ENCODE assay signal across 8 cellular contexts in genomic region chr17:80475949-80476876, GRCh38. TPM values are rescaled to one million over a fixed set of nuclear protein-coding genes. Genes with fewer than 3 reads are reported as not detected.
DNase-seq lines count a peak whose midpoint lies in the region; ATAC-seq and TF ChIP-seq lines count a peak whose summit lies in the region.

NPTX1 (minus strand) TSS chr17:80476607; CDS start chr17:80476446, 161 bp downstream.

- no peak for TF ChIP-seq POLR2A in heart left ventricle (IDR thresholded peaks at IDR 0.05)

- H3K27me3 ChIP-seq in heart left ventricle = peaks cover 64 to 99% (median 85%) of the 10 kb centered on the region in 9 donors
- H3K27me3 ChIP-seq in rectal smooth muscle tissue (ENCODE audit: control insufficient read depth, insufficient read depth, low read length) = peaks cover 35% of the 10 kb centered on the region
- H3K27me3 ChIP-seq in MG63 = peaks cover 49% of the 10 kb centered on the region

- H3K9ac ChIP-seq in rectal smooth muscle tissue (ENCODE audit: low read length) = no peak within 1 kb of the TSS

- 1 to 2% (median 1%) methylated on average over 21 to 133 of the region's 133 CpGs for WGBS in heart left ventricle, 4 donors

- TF ChIP-seq CTCF in heart left ventricle (IDR thresholded peaks at IDR 0.05) = no peak

- H3K4me3 ChIP-seq in heart left ventricle = peak within 1 kb of the TSS in 11 of 12 donors; percentile 19 to 43 (median 32)
- peak within 1 kb of the TSS; percentile 70 for H3K4me3 ChIP-seq in rectal smooth muscle tissue (ENCODE audit: low read length)
- no peak within 1 kb of the TSS for H3K4me3 ChIP-seq in MG63

- peak within 1 kb of the TSS in 1 of 12 donors; percentile 82 for H3K27ac ChIP-seq in heart left ventricle
- H3K27ac ChIP-seq in rectal smooth muscle tissue (ENCODE audit: low read depth, low read length) = peak within 1 kb of the TSS; percentile 85

- peaks cover 0 to 49% (median 31%) of the 10 kb centered on the region in 12 donors for H3K4me1 ChIP-seq in heart left ventricle
- peaks cover 6% of the 10 kb centered on the region for H3K4me1 ChIP-seq in rectal smooth muscle tissue (ENCODE audit: control insufficient read depth, insufficient read depth, low read length)

- ATAC-seq in heart left ventricle (no peak), Right ventricle myocardium superior (ENCODE audit: poor library complexity) (no peak)

- no peak for DNase-seq in heart left ventricle
- no peak for DNase-seq in Right ventricle myocardium superior
- DNase-seq in T1000 (lab: John Stamatoyannopoulos, UW) = peak; percentile 45
- DNase-seq in fibroblast of peridontal ligament (ENCODE audit: extremely low read depth) = peak; percentile 7
- DNase-seq in NCI-H2081 treated with DMSO at 0.1 percent for 48 hours (lab: John Stamatoyannopoulos, UW) = no peak
- no peak for DNase-seq in DMS114 treated with DMSO at 0.1 percent for 48 hours (lab: John Stamatoyannopoulos, UW; ENCODE audit: unreplicated experiment)
- no peak for DNase-seq in MG63

- no peaks in the 10 kb centered on the region for H3K9me3 ChIP-seq in heart left ventricle
- no peaks in the 10 kb centered on the region for H3K9me3 ChIP-seq in MG63

- intact Hi-C loops in heart left ventricle (cut with DNase I) (loop anchor here in 1 of 10 donors (5.0 kb wide), 1 partner anchor 496 kb away; no protein-coding TSS in a partner anchor), Right ventricle myocardium superior (cut with DNase I) (no loop called here)

- H3K36me3 ChIP-seq in heart left ventricle = no peaks in the 10 kb centered on the region
- no peaks in the 10 kb centered on the region for H3K36me3 ChIP-seq in rectal smooth muscle tissue (ENCODE audit: control insufficient read depth, insufficient read depth, low read length)
- no peaks in the 10 kb centered on the region for H3K36me3 ChIP-seq in MG63

RNA-seq across cellular contexts. Expression of gene NPTX1, which starts in this region (rescaled TPM):
- under 1 TPM in 3 of 9 donors, not detected in 6; 0.07 to 0.58 (median 0.12) TPM for total RNA-seq in heart left ventricle
- polyA plus RNA-seq in heart left ventricle = under 1 TPM in 1 of 2 donors, not detected in 1; 0.01 TPM
- not detected for total RNA-seq in Right ventricle myocardium superior
- 0.91 TPM in 1 of 2 replicates, not detected in the other for total RNA-seq in MG63 (2014; rRNA removed; shearing (Covaris generic); ENCODE audit: low replicate concordance)

Comparison
In these comparisons a context has a peak if more than half of its experiments do, and no peak if none do; other contexts are left out.
1. DNase-seq: peak in T1000 (single experiment) and fibroblast of peridontal ligament (single experiment); none in heart left ventricle (0 of 5), Right ventricle myocardium superior (single experiment), NCI-H2081 treated with DMSO at 0.1 percent for 48 hours (single experiment), DMS114 treated with DMSO at 0.1 percent for 48 hours (single experiment) and MG63 (single experiment).